In the genomic region with DNA sequence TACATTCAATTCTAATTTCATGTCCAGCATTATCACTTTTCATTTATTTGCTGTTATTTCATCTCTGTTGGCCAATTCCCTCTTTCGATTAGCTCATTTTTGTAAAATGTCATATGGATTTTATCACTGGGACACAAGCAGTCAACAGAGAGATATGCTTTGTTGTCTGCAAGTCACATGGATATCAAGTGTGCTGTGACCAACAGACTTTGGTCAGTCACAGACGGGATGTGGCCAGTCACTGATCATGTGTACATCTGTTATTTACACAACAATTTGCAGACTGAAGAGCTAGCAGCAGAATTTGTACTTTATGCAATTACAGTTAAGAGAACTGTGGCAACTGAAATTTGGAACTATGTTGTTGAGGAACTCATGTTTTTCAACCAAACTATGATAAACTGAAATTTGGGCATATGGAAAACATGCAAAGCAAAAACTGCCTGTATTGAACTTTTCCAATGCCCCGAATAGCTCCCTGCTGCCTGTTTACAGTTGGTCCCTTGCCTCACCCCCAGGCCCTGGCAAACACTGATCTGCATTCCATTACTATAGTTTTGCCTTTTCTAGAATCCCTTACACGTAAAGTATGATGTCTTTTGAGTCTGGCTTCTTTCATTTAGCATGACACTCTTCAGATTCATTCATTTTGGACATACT, we compare ENCODE assay signal across 1 cellular context.
TF ChIP-seq lines count a peak whose summit lies in the region.

No MANE protein-coding gene starts in this region.

TF ChIP-seq in HepG2, 621 proteins besides CTCF, POLR2A, EP300 and RAD21 (continued from another document and continues in another):
- TF ChIP-seq FOXP4 (CRISPR knock-in tag; IDR thresholded peaks at IDR 0.05) (peak; percentile 89), PCBP2 (optimal IDR thresholded peaks at IDR 0.05; ENCODE audit: low read depth, low read length, poor library complexity, severe bottlenecking) (no peak), ZSCAN25 (CRISPR knock-in tag; IDR thresholded peaks at IDR 0.05) (0 out of 2 replicates have a peak, but pooled peaks have one; percentile 25), KMT2B (CRISPR knock-in tag; IDR thresholded peaks at IDR 0.05) (no peak), SYNCRIP (IDR thresholded peaks at IDR 0.05; ENCODE audit: insufficient read depth, low read depth, low read length) (no peak), NAIF1 (CRISPR knock-in tag; IDR thresholded peaks at IDR 0.05; ENCODE audit: borderline replicate concordance) (no peak), ZFP36 (IDR thresholded peaks at IDR 0.05; ENCODE audit: borderline replicate concordance, low read depth, low read length, partially characterized antibody) (no peak), THYN1 (CRISPR knock-in tag; IDR thresholded peaks at IDR 0.05; ENCODE audit: borderline replicate concordance, low read depth) (no peak), ZNF337 (CRISPR knock-in tag; IDR thresholded peaks at IDR 0.05; ENCODE audit: borderline replicate concordance, low read depth) (no peak), REL (CRISPR knock-in tag; conservative IDR thresholded peaks at IDR 0.05) (no peak), REPIN1 (CRISPR knock-in tag; IDR thresholded peaks at IDR 0.05; ENCODE audit: borderline replicate concordance, low read depth) (peak; percentile 36; the same call in 1 of the 2 replicates), AGO2 (optimal IDR thresholded peaks at IDR 0.05; ENCODE audit: low read depth, low read length) (no peak), ZNF282 (IDR thresholded peaks at IDR 0.05; ENCODE audit: partially characterized antibody) (no peak), RXRA (CRISPR knock-in tag; IDR thresholded peaks at IDR 0.05) (no peak), NR2F6 (IDR thresholded peaks at IDR 0.05) (no peak), NR2F6 (CRISPR knock-in tag; IDR thresholded peaks at IDR 0.05) (no peak; the same call in 1 of the 2 replicates), ZNF562 (CRISPR knock-in tag; IDR thresholded peaks at IDR 0.05; ENCODE audit: borderline replicate concordance) (no peak), ZNF7 (CRISPR knock-in tag; IDR thresholded peaks at IDR 0.05) (peak; percentile 79; the same call in 1 of the 2 replicates), TSC22D2 (CRISPR knock-in tag; IDR thresholded peaks at IDR 0.05; ENCODE audit: borderline replicate concordance) (no peak), ZNF776 (CRISPR knock-in tag; IDR thresholded peaks at IDR 0.05) (no peak), FOXK2 (IDR thresholded peaks at IDR 0.05) (peak; percentile 88), SMYD3 (CRISPR knock-in tag; IDR thresholded peaks at IDR 0.05) (0 out of 2 replicates have a peak, but pooled peaks have one; percentile 26), FOXP1 (IDR thresholded peaks at IDR 0.05) (peak; percentile 95), FOXP1 (CRISPR knock-in tag; IDR thresholded peaks at IDR 0.05) (peak; percentile 96), ZNF761 (CRISPR knock-in tag; conservative IDR thresholded peaks at IDR 0.05) (no peak), ZBTB38 (CRISPR knock-in tag; IDR thresholded peaks at IDR 0.05) (no peak), FLYWCH1 (CRISPR knock-in tag; IDR thresholded peaks at IDR 0.05) (no peak), CAMTA2 (CRISPR knock-in tag; IDR thresholded peaks at IDR 0.05; ENCODE audit: borderline replicate concordance) (no peak), HIVEP1 (CRISPR knock-in tag; IDR thresholded peaks at IDR 0.05) (no peak), HDAC2 (CRISPR knock-in tag; IDR thresholded peaks at IDR 0.05) (peak; percentile 77), PRPF4 (IDR thresholded peaks at IDR 0.05; ENCODE audit: low read depth, low read length, poor library complexity, severe bottlenecking) (no peak), ZKSCAN5 (CRISPR knock-in tag; IDR thresholded peaks at IDR 0.05) (no peak), ZNF430 (CRISPR knock-in tag; IDR thresholded peaks at IDR 0.05) (no peak), ZNF274 (CRISPR knock-in tag; IDR thresholded peaks at IDR 0.05) (no peak), YY1 (IDR thresholded peaks at IDR 0.05; ENCODE audit: insufficient read depth, insufficient replicate concordance, low read depth, low read length) (no peak), HOMEZ (CRISPR knock-in tag; IDR thresholded peaks at IDR 0.05; ENCODE audit: low read depth) (peak; percentile 40; the same call in 1 of the 2 replicates), ZNF512B (CRISPR knock-in tag; IDR thresholded peaks at IDR 0.05; ENCODE audit: borderline replicate concordance) (no peak)
- TF ChIP-seq, protein P1, sequence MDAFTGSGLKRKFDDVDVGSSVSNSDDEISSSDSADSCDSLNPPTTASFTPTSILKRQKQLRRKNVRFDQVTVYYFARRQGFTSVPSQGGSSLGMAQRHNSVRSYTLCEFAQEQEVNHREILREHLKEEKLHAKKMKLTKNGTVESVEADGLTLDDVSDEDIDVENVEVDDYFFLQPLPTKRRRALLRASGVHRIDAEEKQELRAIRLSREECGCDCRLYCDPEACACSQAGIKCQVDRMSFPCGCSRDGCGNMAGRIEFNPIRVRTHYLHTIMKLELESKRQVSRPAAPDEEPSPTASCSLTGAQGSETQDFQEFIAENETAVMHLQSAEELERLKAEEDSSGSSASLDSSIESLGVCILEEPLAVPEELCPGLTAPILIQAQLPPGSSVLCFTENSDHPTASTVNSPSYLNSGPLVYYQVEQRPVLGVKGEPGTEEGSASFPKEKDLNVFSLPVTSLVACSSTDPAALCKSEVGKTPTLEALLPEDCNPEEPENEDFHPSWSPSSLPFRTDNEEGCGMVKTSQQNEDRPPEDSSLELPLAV (CRISPR knock-in tag; conservative IDR thresholded peaks at IDR 0.05; ENCODE audit: low read depth) = no peak
- TF ChIP-seq, protein P2, sequence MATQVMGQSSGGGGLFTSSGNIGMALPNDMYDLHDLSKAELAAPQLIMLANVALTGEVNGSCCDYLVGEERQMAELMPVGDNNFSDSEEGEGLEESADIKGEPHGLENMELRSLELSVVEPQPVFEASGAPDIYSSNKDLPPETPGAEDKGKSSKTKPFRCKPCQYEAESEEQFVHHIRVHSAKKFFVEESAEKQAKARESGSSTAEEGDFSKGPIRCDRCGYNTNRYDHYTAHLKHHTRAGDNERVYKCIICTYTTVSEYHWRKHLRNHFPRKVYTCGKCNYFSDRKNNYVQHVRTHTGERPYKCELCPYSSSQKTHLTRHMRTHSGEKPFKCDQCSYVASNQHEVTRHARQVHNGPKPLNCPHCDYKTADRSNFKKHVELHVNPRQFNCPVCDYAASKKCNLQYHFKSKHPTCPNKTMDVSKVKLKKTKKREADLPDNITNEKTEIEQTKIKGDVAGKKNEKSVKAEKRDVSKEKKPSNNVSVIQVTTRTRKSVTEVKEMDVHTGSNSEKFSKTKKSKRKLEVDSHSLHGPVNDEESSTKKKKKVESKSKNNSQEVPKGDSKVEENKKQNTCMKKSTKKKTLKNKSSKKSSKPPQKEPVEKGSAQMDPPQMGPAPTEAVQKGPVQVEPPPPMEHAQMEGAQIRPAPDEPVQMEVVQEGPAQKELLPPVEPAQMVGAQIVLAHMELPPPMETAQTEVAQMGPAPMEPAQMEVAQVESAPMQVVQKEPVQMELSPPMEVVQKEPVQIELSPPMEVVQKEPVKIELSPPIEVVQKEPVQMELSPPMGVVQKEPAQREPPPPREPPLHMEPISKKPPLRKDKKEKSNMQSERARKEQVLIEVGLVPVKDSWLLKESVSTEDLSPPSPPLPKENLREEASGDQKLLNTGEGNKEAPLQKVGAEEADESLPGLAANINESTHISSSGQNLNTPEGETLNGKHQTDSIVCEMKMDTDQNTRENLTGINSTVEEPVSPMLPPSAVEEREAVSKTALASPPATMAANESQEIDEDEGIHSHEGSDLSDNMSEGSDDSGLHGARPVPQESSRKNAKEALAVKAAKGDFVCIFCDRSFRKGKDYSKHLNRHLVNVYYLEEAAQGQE (IDR thresholded peaks at IDR 0.05; ENCODE audit: borderline replicate concordance in 1 of 2, low read depth in 1 of 2, low read length in 2 of 2) = no peak
- TF ChIP-seq, protein P3, sequence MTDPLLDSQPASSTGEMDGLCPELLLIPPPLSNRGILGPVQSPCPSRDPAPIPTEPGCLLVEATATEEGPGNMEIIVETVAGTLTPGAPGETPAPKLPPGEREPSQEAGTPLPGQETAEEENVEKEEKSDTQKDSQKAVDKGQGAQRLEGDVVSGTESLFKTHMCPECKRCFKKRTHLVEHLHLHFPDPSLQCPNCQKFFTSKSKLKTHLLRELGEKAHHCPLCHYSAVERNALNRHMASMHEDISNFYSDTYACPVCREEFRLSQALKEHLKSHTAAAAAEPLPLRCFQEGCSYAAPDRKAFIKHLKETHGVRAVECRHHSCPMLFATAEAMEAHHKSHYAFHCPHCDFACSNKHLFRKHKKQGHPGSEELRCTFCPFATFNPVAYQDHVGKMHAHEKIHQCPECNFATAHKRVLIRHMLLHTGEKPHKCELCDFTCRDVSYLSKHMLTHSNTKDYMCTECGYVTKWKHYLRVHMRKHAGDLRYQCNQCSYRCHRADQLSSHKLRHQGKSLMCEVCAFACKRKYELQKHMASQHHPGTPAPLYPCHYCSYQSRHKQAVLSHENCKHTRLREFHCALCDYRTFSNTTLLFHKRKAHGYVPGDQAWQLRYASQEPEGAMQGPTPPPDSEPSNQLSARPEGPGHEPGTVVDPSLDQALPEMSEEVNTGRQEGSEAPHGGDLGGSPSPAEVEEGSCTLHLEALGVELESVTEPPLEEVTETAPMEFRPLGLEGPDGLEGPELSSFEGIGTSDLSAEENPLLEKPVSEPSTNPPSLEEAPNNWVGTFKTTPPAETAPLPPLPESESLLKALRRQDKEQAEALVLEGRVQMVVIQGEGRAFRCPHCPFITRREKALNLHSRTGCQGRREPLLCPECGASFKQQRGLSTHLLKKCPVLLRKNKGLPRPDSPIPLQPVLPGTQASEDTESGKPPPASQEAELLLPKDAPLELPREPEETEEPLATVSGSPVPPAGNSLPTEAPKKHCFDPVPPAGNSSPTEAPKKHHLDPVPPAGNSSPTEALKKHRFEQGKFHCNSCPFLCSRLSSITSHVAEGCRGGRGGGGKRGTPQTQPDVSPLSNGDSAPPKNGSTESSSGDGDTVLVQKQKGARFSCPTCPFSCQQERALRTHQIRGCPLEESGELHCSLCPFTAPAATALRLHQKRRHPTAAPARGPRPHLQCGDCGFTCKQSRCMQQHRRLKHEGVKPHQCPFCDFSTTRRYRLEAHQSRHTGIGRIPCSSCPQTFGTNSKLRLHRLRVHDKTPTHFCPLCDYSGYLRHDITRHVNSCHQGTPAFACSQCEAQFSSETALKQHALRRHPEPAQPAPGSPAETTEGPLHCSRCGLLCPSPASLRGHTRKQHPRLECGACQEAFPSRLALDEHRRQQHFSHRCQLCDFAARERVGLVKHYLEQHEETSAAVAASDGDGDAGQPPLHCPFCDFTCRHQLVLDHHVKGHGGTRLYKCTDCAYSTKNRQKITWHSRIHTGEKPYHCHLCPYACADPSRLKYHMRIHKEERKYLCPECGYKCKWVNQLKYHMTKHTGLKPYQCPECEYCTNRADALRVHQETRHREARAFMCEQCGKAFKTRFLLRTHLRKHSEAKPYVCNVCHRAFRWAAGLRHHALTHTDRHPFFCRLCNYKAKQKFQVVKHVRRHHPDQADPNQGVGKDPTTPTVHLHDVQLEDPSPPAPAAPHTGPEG (CRISPR knock-in tag; IDR thresholded peaks at IDR 0.05) = no peak
